9 cellular contexts compared by ENCODE assay signal in the genomic region with DNA sequence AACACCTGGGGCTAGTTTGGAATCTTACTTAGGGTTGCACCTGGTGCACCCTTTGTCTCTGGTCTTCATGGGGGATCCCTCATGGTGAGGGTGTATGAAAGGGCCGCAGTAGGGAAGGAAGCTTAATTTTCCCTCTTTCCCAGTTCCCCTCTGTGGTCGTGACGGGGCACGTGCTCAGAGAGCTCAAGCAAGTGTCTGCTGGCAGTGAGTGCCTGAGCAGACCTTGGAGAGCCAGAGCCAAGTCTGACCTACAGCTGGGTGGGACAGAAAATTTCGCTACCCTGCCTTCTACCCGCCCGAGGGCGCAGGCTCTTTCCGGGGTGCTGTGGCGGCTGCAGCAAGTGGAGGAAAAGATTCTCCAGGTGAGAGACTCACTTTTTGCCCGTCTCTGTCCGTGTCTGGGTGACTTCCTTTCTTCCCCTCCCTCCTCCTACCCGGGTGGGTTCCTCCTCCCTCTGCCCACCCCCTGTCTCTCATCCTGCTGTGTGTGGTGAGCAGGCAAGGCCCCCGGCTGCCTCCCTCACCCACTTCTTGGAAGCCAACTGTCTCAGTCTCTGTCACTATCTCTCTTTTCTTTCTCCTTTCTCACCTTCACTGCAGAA.
A peak's percentile ranks its signal among the peaks of the same experiment; 100 is the strongest.
DNase-seq lines count a peak whose midpoint lies in the region; ATAC-seq and TF ChIP-seq lines count a peak whose summit lies in the region.
"Had no signal": no experiment of that assay in that cellular context is flagged by ENCODE, and none has a peak within 500 bp of the region (broad histone marks: within the 10 kb centered on the region; RNA-seq: fewer than 3 reads in every experiment).

No MANE protein-coding gene starts in this region.

- DNase-seq in T-cell (peak in 18 of 34 experiments; percentile 4 to 40 (median 26)), ascending aorta (ENCODE audit: low spot score in 2 of 2) (no peak), G401 (ENCODE audit: low spot score) (no peak)
- DNase-seq in stimulated activated CD8-positive, alpha-beta memory T cell treated with anti-CD3 and anti-CD28 coated beads, Interleukin-7, amount 100 ng/mL, for 4 hours (ENCODE audit: low read depth in 2 of 2) = peak; percentile 25 to 58
- DNase-seq: hippocampal formation, NCI-H524 treated with DMSO at 0.1 percent for 48 hours had no signal

- peak overlapping the region; percentile 17 to 85 for H3K27ac Mint-ChIP-seq in T-cell
- no peak overlapping the region for H3K27ac Mint-ChIP-seq in stimulated activated memory B cell treated with anti-CD40 and anti-IgM and Interleukin-4, amounts not matched to agents 10 μg/mL and 1 μg/mL and 100 μg/mL, for 72 hours

- H3K27me3 ChIP-seq in HUES6 (ENCODE audit: control insufficient read depth, insufficient read depth, low read length) (no peaks in the 10 kb centered on the region), ascending aorta (no peaks in the 10 kb centered on the region)

- in situ Hi-C loops in G401 (cut with HindIII; ENCODE audit: low sequenced_read_pairs) = no loop called here

- no peak for TF ChIP-seq CTCF in ascending aorta (IDR thresholded peaks at IDR 0.05)

- H3K9ac ChIP-seq in HUES6 (ENCODE audit: low read length) = peak overlapping the region; percentile 7

- H3K4me3 ChIP-seq in HUES6 (ENCODE audit: low read depth, low read length) = no peak overlapping the region
- no peak overlapping the region for H3K4me3 ChIP-seq in ascending aorta

- H3K36me3 Mint-ChIP-seq in T-cell = peaks cover 27% of the 10 kb centered on the region
- no peaks in the 10 kb centered on the region for H3K36me3 Mint-ChIP-seq in stimulated activated memory B cell treated with anti-CD40 and anti-IgM and Interleukin-4, amounts not matched to agents 10 μg/mL and 1 μg/mL and 100 μg/mL, for 72 hours

- peak; percentile 82 to 94 (median 86) for ATAC-seq in T-cell (replicated peaks in 1 of 4)
- ATAC-seq in HG02798 (IDR thresholded peaks at IDR 0.05; ENCODE audit: poor library complexity, unreplicated experiment) = no peak
- ATAC-seq in stimulated activated memory B cell treated with anti-CD40 and anti-IgM and Interleukin-4, amounts not matched to agents 10 μg/mL and 1 μg/mL and 100 μg/mL, for 72 hours = no peak

- intact Hi-C loops in ascending aorta (cut with DNase I) = no loop called here

- peaks cover 22 to 26% (median 23%) of the 10 kb centered on the region in 3 donors for H3K4me1 Mint-ChIP-seq in T-cell
- no peaks in the 10 kb centered on the region for H3K4me1 Mint-ChIP-seq in stimulated activated memory B cell treated with anti-CD40 and anti-IgM and Interleukin-4, amounts not matched to agents 10 μg/mL and 1 μg/mL and 100 μg/mL, for 72 hours

- H3K36me3 ChIP-seq in HUES6 (ENCODE audit: control insufficient read depth, insufficient read depth, low read length) = no peaks in the 10 kb centered on the region
- peaks cover 66 to 89% of the 10 kb centered on the region in 2 donors for H3K36me3 ChIP-seq in ascending aorta

- CTCF ChIA-PET in T-cell (lab: Charles Lee) = interaction anchor here in 1 of 2 donors (0.9 kb wide), 1 partner anchor 39 kb away, joined by 3 read pairs; no protein-coding TSS in a partner anchor

- H3K27me3 Mint-ChIP-seq in T-cell = no peaks in the 10 kb centered on the region
- peaks cover 43% of the 10 kb centered on the region for H3K27me3 Mint-ChIP-seq in stimulated activated memory B cell treated with anti-CD40 and anti-IgM and Interleukin-4, amounts not matched to agents 10 μg/mL and 1 μg/mL and 100 μg/mL, for 72 hours

- H3K4me1 ChIP-seq in HUES6 (ENCODE audit: control insufficient read depth, insufficient read depth, low read length) = peaks cover 7% of the 10 kb centered on the region
- H3K4me1 ChIP-seq in ascending aorta = peaks cover 33 to 94% of the 10 kb centered on the region in 2 donors

- H3K9me3 Mint-ChIP-seq in T-cell = no peaks in the 10 kb centered on the region
- H3K9me3 Mint-ChIP-seq in stimulated activated memory B cell treated with anti-CD40 and anti-IgM and Interleukin-4, amounts not matched to agents 10 μg/mL and 1 μg/mL and 100 μg/mL, for 72 hours = no peaks in the 10 kb centered on the region

- H3K9me3 ChIP-seq in HUES6 (ENCODE audit: control insufficient read depth, insufficient read depth, low read depth, low read length) (no peaks in the 10 kb centered on the region), ascending aorta (no peaks in the 10 kb centered on the region)

- POLR2A ChIA-PET in T-cell (lab: Charles Lee) = no interaction called here

- H3K4me3 Mint-ChIP-seq in T-cell = peak overlapping the region in 2 of 3 donors; percentile 34 to 55
- no peak overlapping the region for H3K4me3 Mint-ChIP-seq in stimulated activated memory B cell treated with anti-CD40 and anti-IgM and Interleukin-4, amounts not matched to agents 10 μg/mL and 1 μg/mL and 100 μg/mL, for 72 hours

- H3K27ac ChIP-seq in HUES6 (ENCODE audit: low read depth, low read length) (no peak overlapping the region), ascending aorta (peak overlapping the region; percentile 94 to 98)

Comparison
In these comparisons a context has a peak if more than half of its experiments do, and no peak if none do; other contexts are left out.
1. ATAC-seq: peak in T-cell (4 of 4); none in HG02798 (single experiment) and stimulated activated memory B cell treated with anti-CD40 and anti-IgM and Interleukin-4, amounts not matched to agents 10 μg/mL and 1 μg/mL and 100 μg/mL, for 72 hours (single experiment).
2. DNase-seq: peak in T-cell (18 of 34) and stimulated activated CD8-positive, alpha-beta memory T cell treated with anti-CD3 and anti-CD28 coated beads, Interleukin-7, amount 100 ng/mL, for 4 hours (2 of 2); none in ascending aorta (0 of 2) and G401 (single experiment).